8 cellular contexts compared by ENCODE assay signal in the genomic region with DNA sequence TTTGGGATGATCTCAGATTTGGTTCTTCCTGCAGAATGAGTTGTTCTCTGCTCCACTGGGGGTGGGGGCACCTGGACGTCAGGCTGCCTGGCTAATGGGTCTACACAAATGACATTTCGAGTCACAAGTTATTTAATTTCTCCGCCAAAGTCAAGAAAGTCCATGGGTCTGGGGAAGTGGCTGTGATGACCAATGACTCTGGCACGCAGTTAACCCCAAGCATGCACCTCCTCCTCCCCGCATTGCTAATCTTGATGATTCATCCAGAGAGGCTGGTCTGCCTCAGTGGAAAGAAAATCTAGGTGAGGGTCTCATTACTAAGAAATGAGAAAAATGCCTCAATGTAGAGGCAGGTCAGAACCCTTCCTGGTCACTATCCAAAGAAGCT.
DNase-seq lines count a peak whose midpoint lies in the region; ATAC-seq, FAIRE-seq and TF ChIP-seq lines count a peak whose summit lies in the region.

No MANE protein-coding gene starts in this region.

- H3K9me3 Mint-ChIP-seq in CD14-positive monocyte, result peaks cover 0 to 2% (median under 1%) of the 10 kb centered on the region in 7 donors

- WGBS in mesodermal cell (ENCODE audit: insufficient coverage in 2 of 2), 2 experiments, result 27 to 60% methylated on average over 2 of the region's 5 CpGs

- peaks cover 0 to 2% (median 0%) of the 10 kb centered on the region in 3 donors for H3K27me3 Mint-ChIP-seq in CD14-positive monocyte (ENCODE audit: low read depth in 3 of 3)

- H3K4me3 ChIP-seq in ascending aorta, result no peak overlapping the region
- H3K4me3 ChIP-seq in mesodermal cell (ENCODE audit: extremely low read depth, insufficient read depth, low read length, poor library complexity, severe bottlenecking), result no peak overlapping the region

- H3K4me1 ChIP-seq in ascending aorta (peaks cover 0 to 14% of the 10 kb centered on the region in 2 donors), mesodermal cell (ENCODE audit: control insufficient read depth, insufficient read depth, low read length, poor library complexity, severe bottlenecking) (peaks cover 56% of the 10 kb centered on the region)

- H3K27ac Mint-ChIP-seq in CD14-positive monocyte, result peak overlapping the region; percentile 99 to 100 (median 100)

- peaks cover 14 to 20% of the 10 kb centered on the region in 2 donors for H3K36me3 Mint-ChIP-seq in CD14-positive monocyte

- peak; percentile 93 for DNase-seq in CD14-positive monocyte (ENCODE audit: low spot score)
- DNase-seq in HTR-8/SVneo (ENCODE audit: insufficient read length, low spot score), result peak; percentile 87
- peak in 1 of 2 donors; percentile 84 for DNase-seq in ascending aorta (ENCODE audit: low spot score in 2 of 2)
- no peak for DNase-seq in NCI-H82 treated with DMSO at 0.1 percent for 48 hours (lab: John Stamatoyannopoulos, UW; ENCODE audit: unreplicated experiment)
- no peak for DNase-seq in GM10266 (ENCODE audit: extremely low spot score)
- DNase-seq in RPMI8226, result no peak

- no peaks in the 10 kb centered on the region for H3K9me3 ChIP-seq in ascending aorta
- H3K9me3 ChIP-seq in mesodermal cell (ENCODE audit: control insufficient read depth, low read length), result no peaks in the 10 kb centered on the region

- no peak for TF ChIP-seq CTCF in CD14-positive monocyte (IDR thresholded peaks at IDR 0.05)
- TF ChIP-seq CTCF in ascending aorta (IDR thresholded peaks at IDR 0.05), result no peak
- TF ChIP-seq CTCF in GM10266 (IDR thresholded peaks at IDR 0.05; ENCODE audit: control insufficient read depth, insufficient read depth, low read depth, missing control alignments), result no peak

- H3K27me3 ChIP-seq in ascending aorta, result no peaks in the 10 kb centered on the region

- peaks cover 74% of the 10 kb centered on the region for H3K4me1 Mint-ChIP-seq in CD14-positive monocyte

- FAIRE-seq in HTR-8/SVneo (lab: Jason Lieb, UNC), result peak; percentile 91

- H3K27ac ChIP-seq in ascending aorta, result peak overlapping the region; percentile 22 to 59
- H3K27ac ChIP-seq in mesodermal cell (ENCODE audit: low read depth, low read length, severe bottlenecking), result peak overlapping the region; percentile 97

- no peak for ATAC-seq in GM21447 (IDR thresholded peaks at IDR 0.05; ENCODE audit: unreplicated experiment)

- H3K4me3 Mint-ChIP-seq in CD14-positive monocyte, result peak overlapping the region in 1 of 2 donors; percentile 55

- H3K36me3 ChIP-seq in ascending aorta, result no peaks in the 10 kb centered on the region
- H3K36me3 ChIP-seq in mesodermal cell (ENCODE audit: control insufficient read depth, insufficient read depth, low read length), result no peaks in the 10 kb centered on the region

- intact Hi-C loops in CD14-positive monocyte (cut with micrococcal nuclease) (loop anchor here (2.0 to 10.0 kb wide), 5 partner anchors 21 to 229 kb away; no protein-coding TSS in a partner anchor), ascending aorta (cut with DNase I) (no loop called here)

Comparison
In these comparisons a context has a peak if more than half of its experiments do, and no peak if none do; other contexts are left out.
1. DNase-seq: peak in CD14-positive monocyte (single experiment) and HTR-8/SVneo (single experiment); none in NCI-H82 treated with DMSO at 0.1 percent for 48 hours (single experiment), GM10266 (single experiment) and RPMI8226 (single experiment).